ENCODE assay signal across 18 cellular contexts in genomic region chr22:35344956-35345690, GRCh38. TPM values are rescaled to one million over a fixed set of nuclear protein-coding genes. Genes with fewer than 3 reads are reported as not detected.
DNase-seq lines count a peak whose midpoint lies in the region; ATAC-seq, FAIRE-seq and TF ChIP-seq lines count a peak whose summit lies in the region.
"Had no signal": no experiment of that assay in that cellular context is flagged by ENCODE, and none has a peak within 500 bp of the region (broad histone marks: within the 10 kb centered on the region; RNA-seq: fewer than 3 reads in every experiment).

No MANE protein-coding gene starts in this region.

- intact Hi-C loops in kidney (cut with DNase I), result loop anchor here (10.0 kb wide), 1 partner anchor 240 kb away; no protein-coding TSS in a partner anchor

- ATAC-seq in foreskin keratinocyte (no peak), HG03439 (IDR thresholded peaks at IDR 0.05; ENCODE audit: unreplicated experiment) (no peak)
- ATAC-seq: CD8-positive, alpha-beta T cell had no signal

- DNase-seq in GM18507 (ENCODE audit: extremely low spot score, insufficient read length, low read depth), result no peak
- peak; percentile 93 for DNase-seq in MM.1S
- DNase-seq in kidney, result peak; percentile 64
- DNase-seq in DMS53 treated with DMSO at 0.1 percent for 48 hours (lab: John Stamatoyannopoulos, UW; ENCODE audit: unreplicated experiment), result no peak
- no peak for DNase-seq in foreskin keratinocyte
- DNase-seq in central memory CD4-positive, alpha-beta T cell, result no peak
- DNase-seq: CD8-positive, alpha-beta T cell; NCI-H1436 treated with DMSO at 0.1 percent for 48 hours; NCI-H2081; NCI-H526; NK-92 treated with Interleukin-12 subunit alpha and Interleukin-12 subunit beta, amount 100 ng/mL, for 24 hours; PC-9; SK-N-SH; T-helper 1 cell had no signal

- FAIRE-seq in GM18507 (lab: Jason Lieb, UNC), result peak; percentile 82
- FAIRE-seq in kidney (lab: Jason Lieb, UNC), result no peak
- FAIRE-seq: D721Med, H1 had no signal

- no peaks in the 10 kb centered on the region for H3K9me2 ChIP-seq in MM.1S (replicated peaks; ENCODE audit: insufficient read depth, low read length)
- H3K9me2 ChIP-seq: SK-N-SH had no signal

- H3K9me3 ChIP-seq in BLaER1, result peaks cover 9% of the 10 kb centered on the region; the same call in 1 of the 2 replicates
- H3K9me3 ChIP-seq in MM.1S (replicated peaks; ENCODE audit: insufficient read depth, low read length), result no peaks in the 10 kb centered on the region
- no peaks in the 10 kb centered on the region for H3K9me3 ChIP-seq in kidney (ENCODE audit: control insufficient read depth in 1 of 2, low read length in 2 of 2)
- H3K9me3 ChIP-seq: SK-N-SH had no signal

- H3K27ac ChIP-seq in BLaER1, result peak overlapping the region; percentile 10; the same call in 1 of the 2 replicates
- H3K27ac ChIP-seq in MM.1S (ENCODE audit: low read length), result peak overlapping the region; percentile 80
- no peak overlapping the region for H3K27ac ChIP-seq in kidney (ENCODE audit: low read depth in 2 of 2, low read length in 2 of 2)
- no peak overlapping the region for H3K27ac ChIP-seq in foreskin keratinocyte
- H3K27ac ChIP-seq: PC-9 had no signal

- peaks cover 47% of the 10 kb centered on the region for H3K4me1 ChIP-seq in BLaER1
- peaks cover 32% of the 10 kb centered on the region for H3K4me1 ChIP-seq in MM.1S (ENCODE audit: low read length)
- no peaks in the 10 kb centered on the region for H3K4me1 ChIP-seq in kidney (ENCODE audit: control insufficient read depth in 1 of 2, insufficient read depth in 1 of 2, low read depth in 1 of 2, low read length in 2 of 2)
- no peaks in the 10 kb centered on the region for H3K4me1 ChIP-seq in foreskin keratinocyte

- H3K9ac ChIP-seq in BLaER1 (no peak overlapping the region), MM.1S (ENCODE audit: low read length) (peak overlapping the region; percentile 8; the same call in 1 of the 2 replicates), kidney (ENCODE audit: low read length in 2 of 2) (no peak overlapping the region)
- H3K9ac ChIP-seq: SK-N-SH had no signal

- H3K4me3 ChIP-seq in BLaER1 (no peak overlapping the region), MM.1S (ENCODE audit: low read length) (no peak overlapping the region), kidney (ENCODE audit: low read length in 2 of 2) (no peak overlapping the region)
- H3K4me3 ChIP-seq: PC-9 had no signal

- no peaks in the 10 kb centered on the region for H3K79me2 ChIP-seq in MM.1S (ENCODE audit: low read length)

- peaks cover 14% of the 10 kb centered on the region for H3F3A ChIP-seq in MM.1S (ENCODE audit: insufficient read depth, low read length)

- H3K4me2 ChIP-seq in BLaER1 (0 out of 2 replicates have a peak overlapping the region, but pooled peaks have one; percentile 3), MM.1S (ENCODE audit: low read depth, low read length) (peak overlapping the region; percentile 47)
- H3K4me2 ChIP-seq: PC-9, SK-N-SH had no signal

- H2AFZ ChIP-seq in MM.1S (ENCODE audit: low read length), result 0 out of 2 replicates have a peak overlapping the region, but pooled peaks have one; percentile 28
- H2AFZ ChIP-seq: PC-9 had no signal

- H4K20me1 ChIP-seq in BLaER1 (no peaks in the 10 kb centered on the region), MM.1S (ENCODE audit: insufficient read depth, low read length) (no peaks in the 10 kb centered on the region)

- TF ChIP-seq CTCF in MM.1S (IDR thresholded peaks at IDR 0.05; ENCODE audit: low read length) (no peak), kidney (IDR thresholded peaks at IDR 0.05; ENCODE audit: borderline replicate concordance, extremely low read depth, insufficient read depth) (no peak), foreskin keratinocyte (conservative IDR thresholded peaks at IDR 0.05) (no peak)

- H3K36me3 ChIP-seq in BLaER1 (peaks cover 68% of the 10 kb centered on the region), MM.1S (replicated peaks; ENCODE audit: insufficient read depth, low read length) (no peaks in the 10 kb centered on the region), kidney (ENCODE audit: control insufficient read depth in 1 of 2, insufficient read depth in 2 of 2, low read length in 2 of 2) (peaks cover 24 to 41% of the 10 kb centered on the region in 2 donors)

- H3K27me3 ChIP-seq in BLaER1 (no peaks in the 10 kb centered on the region), MM.1S (replicated peaks; ENCODE audit: insufficient read depth, low read length) (no peaks in the 10 kb centered on the region), foreskin keratinocyte (no peaks in the 10 kb centered on the region)

RNA-seq across cellular contexts. Expression of gene HMOX1, which starts 35.8 kb away (rescaled TPM):
- total RNA-seq in kidney (37.7 TPM), foreskin keratinocyte (1.2 and 3.1 TPM in 2 replicates)
- polyA plus RNA-seq in kidney (ENCODE audit: insufficient read depth, low read depth, low replicate concordance) (234 TPM), foreskin keratinocyte (1.7 and 3.8 TPM in 2 replicates)

RNA-seq across cellular contexts. Expression of gene TOM1, which starts 45.4 kb away (rescaled TPM):
- total RNA-seq in kidney (68.2 TPM), foreskin keratinocyte (9.0 and 10.0 TPM in 2 replicates)
- polyA plus RNA-seq in kidney (ENCODE audit: insufficient read depth, low read depth, low replicate concordance) (67.0 TPM), foreskin keratinocyte (8.9 and 10.4 TPM in 2 replicates)

RNA-seq across cellular contexts. Expression of gene MCM5, which starts 54.8 kb away (rescaled TPM):
- total RNA-seq in kidney, result 26.4 TPM
- polyA plus RNA-seq in kidney (ENCODE audit: insufficient read depth, low read depth, low replicate concordance), result 10.2 TPM
- total RNA-seq in foreskin keratinocyte, result 91.0 and 94.1 TPM in 2 replicates
- polyA plus RNA-seq in foreskin keratinocyte, result 106 and 111 TPM in 2 replicates

Comparison
In these comparisons a context has a peak if more than half of its experiments do, and no peak if none do; other contexts are left out.
1. H3K27ac ChIP-seq: peak in BLaER1 (single experiment) and MM.1S (single experiment); none in kidney (0 of 2) and foreskin keratinocyte (single experiment).
2. DNase-seq: peak in MM.1S (single experiment) and kidney (single experiment); none in GM18507 (single experiment), DMS53 treated with DMSO at 0.1 percent for 48 hours (single experiment), foreskin keratinocyte (0 of 2) and central memory CD4-positive, alpha-beta T cell (single experiment).